ENCODE assay signal across 8 cellular contexts in genomic region chr11:62882428-62882742, GRCh38. TPM values are rescaled to one million over a fixed set of nuclear protein-coding genes. Genes with fewer than 3 reads are reported as not detected.
DNase-seq lines count a peak whose midpoint lies in the region; ATAC-seq and TF ChIP-seq lines count a peak whose summit lies in the region.

No MANE protein-coding gene starts in this region.

- H3K36me3 ChIP-seq in DND-41 (ENCODE audit: insufficient read depth, low read length) = peaks cover 72% of the 10 kb centered on the region
- H3K36me3 ChIP-seq in SK-N-MC (ENCODE audit: insufficient read depth, low read length) = peaks cover 82% of the 10 kb centered on the region
- no peaks in the 10 kb centered on the region for H3K36me3 ChIP-seq in parathyroid adenoma (ENCODE audit: control insufficient read depth, insufficient read depth, low read length)

- no peak for ATAC-seq in DND-41 (ENCODE audit: insufficient read depth, low read depth)
- no peak for ATAC-seq in HG03521 (IDR thresholded peaks at IDR 0.05; ENCODE audit: unreplicated experiment)
- ATAC-seq in HG03520 (IDR thresholded peaks at IDR 0.05; ENCODE audit: unreplicated experiment) = no peak
- ATAC-seq in HG03354 (IDR thresholded peaks at IDR 0.05; ENCODE audit: poor library complexity, severe bottlenecking, unreplicated experiment) = no peak

- peak overlapping the region; percentile 85 for H3K4me2 ChIP-seq in DND-41 (ENCODE audit: insufficient read depth, low read length)
- H3K4me2 ChIP-seq in parathyroid adenoma (ENCODE audit: low read length) = peak overlapping the region; percentile 96

- H4K20me1 ChIP-seq in DND-41 (ENCODE audit: insufficient read depth, low read length) = peaks cover 53% of the 10 kb centered on the region

- no peak for TF ChIP-seq CTCF in DND-41 (IDR thresholded peaks at IDR 0.05; ENCODE audit: borderline replicate concordance, extremely low read depth, low read length, poor library complexity, severe bottlenecking)
- no peak for TF ChIP-seq CTCF in epithelial cell of proximal tubule (conservative IDR thresholded peaks at IDR 0.05; ENCODE audit: low read depth, low read length)
- no peak for TF ChIP-seq CTCF in parathyroid adenoma (IDR thresholded peaks at IDR 0.05)

- H3K4me1 ChIP-seq in DND-41 (ENCODE audit: insufficient read depth, low read length) (peaks cover 65% of the 10 kb centered on the region), parathyroid adenoma (peaks cover 5% of the 10 kb centered on the region)

- DNase-seq in DND-41 (no peak), SK-N-MC (ENCODE audit: low read depth, low spot score) (no peak), epithelial cell of proximal tubule (ENCODE audit: low read depth) (no peak), T1000 (lab: John Stamatoyannopoulos, UW) (no peak)

- H3K4me3 ChIP-seq in DND-41 (ENCODE audit: low read depth in 1 of 2, low read length in 2 of 2) (peak overlapping the region; percentile 83 to 92; a peak in 3 of 4 replicates), SK-N-MC (peak overlapping the region; percentile 89), epithelial cell of proximal tubule (ENCODE audit: low read depth, low read length) (peak overlapping the region; percentile 88), parathyroid adenoma (ENCODE audit: low read depth, low read length) (peak overlapping the region; percentile 91)

- H3K27me3 ChIP-seq in DND-41 (ENCODE audit: insufficient read depth, low read length, poor library complexity) (no peaks in the 10 kb centered on the region), parathyroid adenoma (ENCODE audit: control insufficient read depth, insufficient read depth, low read length) (no peaks in the 10 kb centered on the region)

- H3K27ac ChIP-seq in DND-41 (ENCODE audit: low read length) (peak overlapping the region; percentile 95), SK-N-MC (peak overlapping the region; percentile 98), parathyroid adenoma (no peak overlapping the region)

- H3K79me2 ChIP-seq in DND-41 (ENCODE audit: insufficient read depth, low read length) = peaks cover 88% of the 10 kb centered on the region
- no peaks in the 10 kb centered on the region for H3K79me2 ChIP-seq in parathyroid adenoma

- H3K9me3 ChIP-seq in DND-41 (ENCODE audit: insufficient read depth, low read length, severe bottlenecking) (no peaks in the 10 kb centered on the region), SK-N-MC (ENCODE audit: low read depth, low read length) (no peaks in the 10 kb centered on the region), parathyroid adenoma (ENCODE audit: control insufficient read depth, low read length) (no peaks in the 10 kb centered on the region)

- H2AFZ ChIP-seq in DND-41 (ENCODE audit: low read depth, low read length) (no peak overlapping the region), parathyroid adenoma (no peak overlapping the region)

- H3K9ac ChIP-seq in DND-41 (ENCODE audit: low read depth, low read length) (peak overlapping the region; percentile 87), SK-N-MC (ENCODE audit: insufficient read length) (peak overlapping the region; percentile 100), parathyroid adenoma (no peak overlapping the region)

RNA-seq across cellular contexts. Expression of gene SLC3A2, which starts 1.7 kb away (rescaled TPM):
- 97.4 and 219 TPM in 2 replicates for total RNA-seq in epithelial cell of proximal tubule

RNA-seq across cellular contexts. Expression of gene CHRM1, which starts 38.8 kb away (rescaled TPM):
- not detected in 2 replicates for total RNA-seq in epithelial cell of proximal tubule

RNA-seq across cellular contexts. Expression of gene WDR74, which starts 43.0 kb away (rescaled TPM):
- 55.3 and 87.4 TPM in 2 replicates for total RNA-seq in epithelial cell of proximal tubule

RNA-seq across cellular contexts. Expression of gene TEX54, which starts 49.7 kb away (rescaled TPM):
- total RNA-seq in epithelial cell of proximal tubule = not detected in 2 replicates

RNA-seq across cellular contexts. Expression of gene STX5, which starts 50.5 kb away (rescaled TPM):
- 21.2 and 28.6 TPM in 2 replicates for total RNA-seq in epithelial cell of proximal tubule
